11 cellular contexts compared by ENCODE assay signal in genomic region chr12:5166976-5167375, GRCh38.
DNase-seq lines count a peak whose midpoint lies in the region; ATAC-seq and TF ChIP-seq lines count a peak whose summit lies in the region.
"Had no signal": no experiment of that assay in that cellular context is flagged by ENCODE, and none has a peak within 500 bp of the region (broad histone marks: within the 10 kb centered on the region; RNA-seq: fewer than 3 reads in every experiment).

No MANE protein-coding gene starts in this region.

- in situ Hi-C loops in GM23248 (cut with MboI) (loop anchor here (25.0 kb wide), 1 partner anchor 105 kb away; no protein-coding TSS in a partner anchor), gastrocnemius medialis (cut with MboI; ENCODE audit: low sequenced_read_pairs in 4 of 4) (loop anchor here in 1 of 4 donors (10.0 kb wide), 1 partner anchor 278 kb away; no protein-coding TSS in a partner anchor)

- no peaks in the 10 kb centered on the region for H4K20me1 ChIP-seq in GM23248 (ENCODE audit: insufficient read depth)

- TF ChIP-seq POLR2A in thyroid gland (IDR thresholded peaks at IDR 0.05) (no peak), gastrocnemius medialis (IDR thresholded peaks at IDR 0.05) (no peak)

- ATAC-seq in gastrocnemius medialis = no peak
- ATAC-seq: activated naive CD8-positive, alpha-beta T cell treated with anti-CD3 and anti-CD28 coated beads, Interleukin-2, amount 50 U/mL, for 24 hours had no signal

- DNase-seq in GM23248 = peak; percentile 88
- peak; percentile 73 for DNase-seq in SW480 (ENCODE audit: low spot score)
- peak; percentile 85 for DNase-seq in fibroblast of peridontal ligament (ENCODE audit: extremely low read depth)
- DNase-seq in skeletal muscle cell (ENCODE audit: low read depth) = peak; percentile 76
- no peak for DNase-seq in thyroid gland
- DNase-seq in HUDEP-2 (lab: John Stamatoyannopoulos, UW; ENCODE audit: unreplicated experiment in 76 of 76) = no peak
- DNase-seq in nucleus accumbens (lab: John Stamatoyannopoulos, UW) = no peak
- no peak for DNase-seq in gastrocnemius medialis
- DNase-seq: activated naive CD8-positive, alpha-beta T cell treated with anti-CD3 and anti-CD28 coated beads, Interleukin-2, amount 50 U/mL, for 24 hours; NCI-H2081 had no signal

- peaks cover 11% of the 10 kb centered on the region; the same call in 1 of the 2 replicates for H3F3A ChIP-seq in GM23248 (ENCODE audit: insufficient read depth)

- no peaks in the 10 kb centered on the region for H3K9me2 ChIP-seq in GM23248 (ENCODE audit: insufficient read depth)

- no peak overlapping the region for H3K9ac ChIP-seq in GM23248

- no peak overlapping the region for H2AFZ ChIP-seq in GM23248

- H3K36me3 ChIP-seq in GM23248 (ENCODE audit: low read depth) (no peaks in the 10 kb centered on the region), thyroid gland (no peaks in the 10 kb centered on the region), gastrocnemius medialis (no peaks in the 10 kb centered on the region)

- H3K4me3 ChIP-seq in GM23248 (0 out of 2 replicates have a peak overlapping the region, but pooled peaks have one; percentile 22), skeletal muscle cell (ENCODE audit: low read depth, low read length) (no peak overlapping the region), thyroid gland (replicated peaks in 1 of 3) (no peak overlapping the region), gastrocnemius medialis (no peak overlapping the region)
- H3K4me3 ChIP-seq: lung had no signal

- H3K9me3 ChIP-seq in GM23248 (ENCODE audit: low read depth) (no peaks in the 10 kb centered on the region), thyroid gland (no peaks in the 10 kb centered on the region), gastrocnemius medialis (no peaks in the 10 kb centered on the region)

- H3K27me3 ChIP-seq in GM23248 (replicated peaks; ENCODE audit: insufficient read depth) (no peaks in the 10 kb centered on the region), thyroid gland (no peaks in the 10 kb centered on the region), gastrocnemius medialis (no peaks in the 10 kb centered on the region)

- no peaks in the 10 kb centered on the region for H3K79me2 ChIP-seq in GM23248 (ENCODE audit: insufficient read depth)

- no peak for TF ChIP-seq CTCF in thyroid gland (IDR thresholded peaks at IDR 0.05)
- TF ChIP-seq CTCF in gastrocnemius medialis (IDR thresholded peaks at IDR 0.05 in 4 of 5, conservative IDR thresholded peaks at IDR 0.05 in 1 of 5) = no peak

- H3K4me2 ChIP-seq in GM23248 (ENCODE audit: unreplicated experiment) = peak overlapping the region; percentile 73

- intact Hi-C loops in thyroid gland (cut with DNase I) = no loop called here
- intact Hi-C loops in gastrocnemius medialis (cut with DNase I; ENCODE audit: low total_unique reads) = no loop called here

- H3K4me1 ChIP-seq in GM23248 (ENCODE audit: insufficient read depth) (peaks cover 33% of the 10 kb centered on the region), thyroid gland (no peaks in the 10 kb centered on the region), gastrocnemius medialis (peaks cover 13 to 20% of the 10 kb centered on the region in 2 donors)

- peak overlapping the region; percentile 43; the same call in 1 of the 2 replicates for H3K27ac ChIP-seq in GM23248
- no peak overlapping the region for H3K27ac ChIP-seq in thyroid gland
- no peak overlapping the region for H3K27ac ChIP-seq in gastrocnemius medialis

- 0 to 4% methylated on average over 4 of the region's 4 CpGs for WGBS in GM23248 (ENCODE audit: low coverage in 1 of 2, low lambda C conversion rate in 2 of 2, missing lambda C conversion rate in 2 of 2), 2 experiments
- WGBS in thyroid gland, 2 donors = 86 to 88% methylated on average over 4 of the region's 4 CpGs

Comparison
In these comparisons a context has a peak if more than half of its experiments do, and no peak if none do; other contexts are left out.
1. DNase-seq: peak in GM23248 (single experiment), SW480 (single experiment), fibroblast of peridontal ligament (single experiment) and skeletal muscle cell (single experiment); none in thyroid gland (0 of 2), HUDEP-2 (0 of 76), nucleus accumbens (0 of 56) and gastrocnemius medialis (0 of 2).